ENCODE assay signal across 20 cellular contexts in genomic region chr2:170123593-170123992, GRCh38. TPM values are rescaled to one million over a fixed set of nuclear protein-coding genes. Genes with fewer than 3 reads are reported as not detected.
DNase-seq lines count a peak whose midpoint lies in the region; ATAC-seq and TF ChIP-seq lines count a peak whose summit lies in the region.
"Had no signal": no experiment of that assay in that cellular context is flagged by ENCODE, and none has a peak within 500 bp of the region (broad histone marks: within the 10 kb centered on the region; RNA-seq: fewer than 3 reads in every experiment).

No MANE protein-coding gene starts in this region.

- no peaks in the 10 kb centered on the region for H3K27me3 ChIP-seq in endodermal cell (ENCODE audit: control insufficient read depth, insufficient read depth, low read length, poor library complexity, severe bottlenecking)
- H3K27me3 ChIP-seq in mesendoderm (ENCODE audit: insufficient read depth, low read length, poor library complexity): no peaks in the 10 kb centered on the region
- no peaks in the 10 kb centered on the region for H3K27me3 ChIP-seq in CD4-positive, alpha-beta T cell (ENCODE audit: control insufficient read depth, insufficient read depth, low read length)
- H3K27me3 ChIP-seq: gastrocnemius medialis had no signal

- H3K4me2 ChIP-seq in mesendoderm (ENCODE audit: low read length): no peak overlapping the region

- CTCF ChIA-PET in GM10248 (lab: Yijun Ruan, JAX): no interaction called here
- CTCF ChIA-PET in CD4-positive, alpha-beta T cell (lab: Charles Lee): no interaction called here

- H3K56ac ChIP-seq in mesendoderm (ENCODE audit: low read length): no peak overlapping the region

- TF ChIP-seq CTCF in endodermal cell (conservative IDR thresholded peaks at IDR 0.05) (peak; percentile 53), GM10248 (IDR thresholded peaks at IDR 0.05; ENCODE audit: control extremely low read depth, extremely low read depth, low read depth, missing control alignments) (no peak)
- no peak for TF ChIP-seq CTCF in CD4-positive, alpha-beta T cell (IDR thresholded peaks at IDR 0.05)

- no peak overlapping the region for H2BK15ac ChIP-seq in mesendoderm (replicated peaks; ENCODE audit: low read depth)

- H3K27me3 Mint-ChIP-seq in endodermal cell (ENCODE audit: insufficient read depth): peaks cover 45% of the 10 kb centered on the region
- H3K27me3 Mint-ChIP-seq in CD4-positive, alpha-beta T cell: peaks cover 20% of the 10 kb centered on the region

- H3K9ac ChIP-seq in endodermal cell (ENCODE audit: extremely low read depth, low read length, poor library complexity, severe bottlenecking) (no peak overlapping the region), mesendoderm (ENCODE audit: low read length) (no peak overlapping the region)
- H3K9ac ChIP-seq: GM23248 had no signal

- H2AK5ac ChIP-seq in mesendoderm (ENCODE audit: low read length): no peak overlapping the region

- H3K27ac ChIP-seq in endodermal cell (ENCODE audit: low read depth, low read length): no peak overlapping the region
- H3K27ac ChIP-seq in mesendoderm (ENCODE audit: low read depth, low read length): no peak overlapping the region
- no peak overlapping the region for H3K27ac ChIP-seq in CD4-positive, alpha-beta T cell (ENCODE audit: low read depth, low read length)
- H3K27ac ChIP-seq: gastrocnemius medialis, GM23248 had no signal

- peaks cover 47% of the 10 kb centered on the region for H3K9me3 Mint-ChIP-seq in endodermal cell
- no peaks in the 10 kb centered on the region for H3K9me3 Mint-ChIP-seq in CD4-positive, alpha-beta T cell

- DNase-seq in ELR (ENCODE audit: low read depth): peak; percentile 25
- DNase-seq in NCI-H69 (lab: John Stamatoyannopoulos, UW): peak; percentile 60
- DNase-seq in endodermal cell: peak; percentile 64
- peak; percentile 83 for DNase-seq in mesendoderm
- no peak for DNase-seq in stimulated activated CD4-positive, alpha-beta T cell treated with anti-CD3 and anti-CD28 coated beads, Interleukin-15, amount 100 ng/mL, for 24 hours
- DNase-seq in GM10248 (ENCODE audit: extremely low spot score): no peak
- DNase-seq in CD4-positive, alpha-beta T cell: no peak
- DNase-seq: activated CD4-positive, alpha-beta T cell treated with anti-CD3 and anti-CD28 coated beads, Interleukin-2, amount 50 U/mL, for 48 hours; activated naive CD8-positive, alpha-beta T cell treated with anti-CD3 and anti-CD28 coated beads, Interleukin-2, amount 10 ng/mL, durations not matched to agents 7 days and 5 days; activated T-cell treated with anti-CD3 and anti-CD28 coated beads, Interleukin-2, amount 50 U/mL, for 4 hours; central memory CD4-positive, alpha-beta T cell; gastrocnemius medialis; immature natural killer cell; NCI-H1105 treated with DMSO at 0.1 percent for 48 hours; right cardiac atrium; substantia nigra had no signal

- 67 to 88% methylated on average over 1 to 2 of the region's 2 CpGs for WGBS in endodermal cell (ENCODE audit: insufficient coverage in 1 of 2, insufficient read length in 1 of 2), 2 experiments
- WGBS in mesendoderm (ENCODE audit: extremely low coverage, insufficient coverage, low lambda C conversion rate): no CpG with 5 or more reads among the region's 2 CpGs

- H3K18ac ChIP-seq in mesendoderm (ENCODE audit: low read length): no peak overlapping the region

- POLR2A ChIA-PET in GM10248 (lab: Yijun Ruan, JAX): no interaction called here
- POLR2A ChIA-PET in CD4-positive, alpha-beta T cell (lab: Charles Lee): no interaction called here

- no peaks in the 10 kb centered on the region for H3K79me1 ChIP-seq in mesendoderm (ENCODE audit: low read length)

- no peak overlapping the region for H3K23ac ChIP-seq in mesendoderm (ENCODE audit: low read length)

- H3K36me3 ChIP-seq in endodermal cell (ENCODE audit: control insufficient read depth, insufficient read depth, low read length) (no peaks in the 10 kb centered on the region), mesendoderm (ENCODE audit: control insufficient read depth, insufficient read depth, low read length) (no peaks in the 10 kb centered on the region)
- H3K36me3 ChIP-seq: gastrocnemius medialis had no signal

- no peak overlapping the region for H4K5ac ChIP-seq in mesendoderm (ENCODE audit: low read length)

- peaks cover 12% of the 10 kb centered on the region for H3K36me3 Mint-ChIP-seq in endodermal cell (ENCODE audit: low read depth)
- no peaks in the 10 kb centered on the region for H3K36me3 Mint-ChIP-seq in CD4-positive, alpha-beta T cell (ENCODE audit: low read depth)
- H3K36me3 Mint-ChIP-seq: activated naive CD8-positive, alpha-beta T cell treated with anti-CD3 and anti-CD28 coated beads, Interleukin-2, amount 10 ng/mL, durations not matched to agents 7 days and 5 days had no signal

- intact Hi-C loops in CD4-positive, alpha-beta T cell (cut with DNase I, micrococcal nuclease): no loop called here

- H3K4me3 Mint-ChIP-seq in endodermal cell: no peak overlapping the region
- no peak overlapping the region for H3K4me3 Mint-ChIP-seq in CD4-positive, alpha-beta T cell
- H3K4me3 Mint-ChIP-seq: activated naive CD8-positive, alpha-beta T cell treated with anti-CD3 and anti-CD28 coated beads, Interleukin-2, amount 10 ng/mL, durations not matched to agents 7 days and 5 days; activated T-cell treated with anti-CD3 and anti-CD28 coated beads, Interleukin-2, amount 50 U/mL, for 4 hours; immature natural killer cell; mesothelial cell of epicardium had no signal

- H3K9me3 ChIP-seq in endodermal cell (ENCODE audit: control insufficient read depth, low read length): peaks cover 59% of the 10 kb centered on the region
- no peaks in the 10 kb centered on the region for H3K9me3 ChIP-seq in CD4-positive, alpha-beta T cell (ENCODE audit: control insufficient read depth, low read length)
- H3K9me3 ChIP-seq: gastrocnemius medialis had no signal

- H3K4me1 ChIP-seq in endodermal cell (ENCODE audit: control insufficient read depth, insufficient read depth, low read length) (no peaks in the 10 kb centered on the region), mesendoderm (ENCODE audit: control insufficient read depth, low read depth, low read length) (no peaks in the 10 kb centered on the region)
- H3K4me1 ChIP-seq: gastrocnemius medialis had no signal

- no peak overlapping the region for H2BK5ac ChIP-seq in mesendoderm (ENCODE audit: low read length)

- H3K27ac Mint-ChIP-seq in endodermal cell: no peak overlapping the region
- H3K27ac Mint-ChIP-seq in CD4-positive, alpha-beta T cell: no peak overlapping the region
- H3K27ac Mint-ChIP-seq: activated naive CD8-positive, alpha-beta T cell treated with anti-CD3 and anti-CD28 coated beads, Interleukin-2, amount 10 ng/mL, durations not matched to agents 7 days and 5 days; mesothelial cell of epicardium had no signal

- ATAC-seq in CD4-positive, alpha-beta T cell (ENCODE audit: poor library complexity): no peak
- no peak for ATAC-seq in HG02938 (IDR thresholded peaks at IDR 0.05; ENCODE audit: unreplicated experiment)
- ATAC-seq: activated T-cell treated with anti-CD3 and anti-CD28 coated beads, Interleukin-2, amount 50 U/mL, for 4 hours; gastrocnemius medialis had no signal

- no peaks in the 10 kb centered on the region for H3K4me1 Mint-ChIP-seq in endodermal cell
- no peaks in the 10 kb centered on the region for H3K4me1 Mint-ChIP-seq in CD4-positive, alpha-beta T cell (ENCODE audit: low read depth)
- H3K4me1 Mint-ChIP-seq: activated naive CD8-positive, alpha-beta T cell treated with anti-CD3 and anti-CD28 coated beads, Interleukin-2, amount 10 ng/mL, durations not matched to agents 7 days and 5 days; mesothelial cell of epicardium had no signal

- no peak overlapping the region for H2BK120ac ChIP-seq in mesendoderm (ENCODE audit: low read depth, low read length)

- no peak overlapping the region for H3K4me3 ChIP-seq in endodermal cell (ENCODE audit: low read length)
- no peak overlapping the region for H3K4me3 ChIP-seq in mesendoderm (ENCODE audit: low read length)
- H3K4me3 ChIP-seq: gastrocnemius medialis, GM23248 had no signal

- no peak overlapping the region for H3K4ac ChIP-seq in mesendoderm (ENCODE audit: low read depth, low read length)

- no peak overlapping the region for H4K8ac ChIP-seq in mesendoderm (ENCODE audit: low read depth, low read length)

- H3K79me2 ChIP-seq in mesendoderm (ENCODE audit: control insufficient read depth, insufficient read depth, low read length): no peaks in the 10 kb centered on the region

RNA-seq across cellular contexts. Expression of gene MYO3B, which starts 54.4 kb away (rescaled TPM):
- 10 to 100 TPM in 1 of 2 donors, 1 to 10 TPM in 1; 5.2 to 10.9 TPM for total RNA-seq in endodermal cell
- 1.2 TPM for polyA plus RNA-seq in endodermal cell (2013, experiment 1 of 2)
- 1.1 TPM for polyA plus RNA-seq in endodermal cell (2013, experiment 2 of 2)
- polyA plus RNA-seq in mesendoderm (2013, experiment 1 of 2): 1.2 TPM
- 1.1 TPM for polyA plus RNA-seq in mesendoderm (2013, experiment 2 of 2)
- total RNA-seq in CD4-positive, alpha-beta T cell: not detected
- total RNA-seq: right cardiac atrium had no signal
- polyA plus RNA-seq: BJ, GM23248, immature natural killer cell, right cardiac atrium had no signal

Comparison
In these comparisons a context has a peak if more than half of its experiments do, and no peak if none do; other contexts are left out.
1. DNase-seq: peak in ELR (single experiment), NCI-H69 (single experiment), endodermal cell (single experiment) and mesendoderm (single experiment); none in stimulated activated CD4-positive, alpha-beta T cell treated with anti-CD3 and anti-CD28 coated beads, Interleukin-15, amount 100 ng/mL, for 24 hours (single experiment), GM10248 (single experiment) and CD4-positive, alpha-beta T cell (0 of 10).
2. RNA of gene MYO3B, which starts 54.4 kb away (total RNA-seq): 5.2 to 10.9 TPM in endodermal cell; not detected in CD4-positive, alpha-beta T cell; every median in the first group is over 4 times any median in the second.